23 cellular contexts compared by ENCODE assay signal in genomic region chr4:69377562-69377961, GRCh38.
DNase-seq lines count a peak whose midpoint lies in the region; ATAC-seq, FAIRE-seq and TF ChIP-seq lines count a peak whose summit lies in the region.
"Had no signal": no experiment of that assay in that cellular context is flagged by ENCODE, and none has a peak within 500 bp of the region (broad histone marks: within the 10 kb centered on the region; RNA-seq: fewer than 3 reads in every experiment).

No MANE protein-coding gene starts in this region.

- H4K8ac ChIP-seq in mesendoderm (ENCODE audit: low read depth, low read length) = no peak overlapping the region

- H3K27me3 ChIP-seq in HepG2 (ENCODE audit: control insufficient read depth in 1 of 2, insufficient read depth in 2 of 2, low read length in 2 of 2) = peaks cover 0 to 4% of the 10 kb centered on the region in 2 experiments; a peak in 1 of 5 replicates
- H3K27me3 ChIP-seq in right lobe of liver = no peaks in the 10 kb centered on the region
- no peaks in the 10 kb centered on the region for H3K27me3 ChIP-seq in K562 (ENCODE audit: control insufficient read depth in 2 of 2, insufficient read depth in 2 of 2, low read length in 2 of 2)
- H3K27me3 ChIP-seq in mesendoderm (ENCODE audit: insufficient read depth, low read length, poor library complexity) = no peaks in the 10 kb centered on the region
- H3K27me3 ChIP-seq: BE2C; BLaER1 treated with 17β-estradiol and CSF1 and Interleukin-3, amounts not matched to agents 10 nM and 100 nM had no signal

- H4K5ac ChIP-seq in mesendoderm (ENCODE audit: low read length) = no peak overlapping the region

- TF ChIP-seq RAD21 in HepG2 (CRISPR knock-in tag; IDR thresholded peaks at IDR 0.05) (no peak), K562 (CRISPR knock-in tag; conservative IDR thresholded peaks at IDR 0.05 in 1 of 2, IDR thresholded peaks at IDR 0.05 in 1 of 2) (peak; percentile 24 to 51)

- H3K9me3 Mint-ChIP-seq in immature natural killer cell = peaks cover 7 to 25% (median 16%) of the 10 kb centered on the region in 6 donors
- H3K9me3 Mint-ChIP-seq: GM23338 had no signal

- H3K27ac Mint-ChIP-seq in immature natural killer cell = no peak overlapping the region
- H3K27ac Mint-ChIP-seq: CD4-positive, alpha-beta memory T cell; GM23338; H9 had no signal

- no peaks in the 10 kb centered on the region for H3K36me3 Mint-ChIP-seq in immature natural killer cell
- H3K36me3 Mint-ChIP-seq: CD4-positive, alpha-beta memory T cell had no signal

- H3K9ac ChIP-seq in HepG2 (ENCODE audit: insufficient read depth, low read depth, low read length) = no peak overlapping the region
- H3K9ac ChIP-seq in K562 (ENCODE audit: insufficient read depth in 1 of 2, low read depth in 2 of 2, low read length in 2 of 2) = no peak overlapping the region
- no peak overlapping the region for H3K9ac ChIP-seq in mesendoderm (ENCODE audit: low read length)
- H3K9ac ChIP-seq: BLaER1 treated with 17β-estradiol and CSF1 and Interleukin-3, amounts not matched to agents 10 nM and 100 nM had no signal

- peak; percentile 66 for TF ChIP-seq CTCF in HepG2 (CRISPR knock-in tag; IDR thresholded peaks at IDR 0.05)
- TF ChIP-seq CTCF in right lobe of liver (IDR thresholded peaks at IDR 0.05) = no peak
- no peak for TF ChIP-seq CTCF in K562 (IDR thresholded peaks at IDR 0.05 in 2 of 3, conservative IDR thresholded peaks at IDR 0.05 in 1 of 3; ENCODE audit: insufficient read depth in 2 of 3, low read depth in 1 of 3, low read length in 3 of 3)

- H3K36me3 ChIP-seq in HepG2 (replicated peaks in 1 of 2; ENCODE audit: control insufficient read depth in 1 of 2, insufficient read depth in 2 of 2, low read length in 2 of 2) (no peaks in the 10 kb centered on the region), right lobe of liver (no peaks in the 10 kb centered on the region), K562 (ENCODE audit: control insufficient read depth, insufficient read depth, low read length) (no peaks in the 10 kb centered on the region), mesendoderm (ENCODE audit: control insufficient read depth, insufficient read depth, low read length) (no peaks in the 10 kb centered on the region)
- H3K36me3 ChIP-seq: BE2C; BLaER1 treated with 17β-estradiol and CSF1 and Interleukin-3, amounts not matched to agents 10 nM and 100 nM had no signal

- CTCF ChIA-PET in HepG2 (lab: Yijun Ruan, JAX; ENCODE audit: low intra/inter-chr PET ratio, low total read pairs) (no interaction called here), K562 (lab: Yijun Ruan, JAX; ENCODE audit: low intra/inter-chr PET ratio) (no interaction called here)

- H3K9me1 ChIP-seq in K562 (ENCODE audit: control insufficient read depth, insufficient read depth, low read length) = no peaks in the 10 kb centered on the region

- TF ChIP-seq EP300 in HepG2 (IDR thresholded peaks at IDR 0.05; ENCODE audit: low read depth in 2 of 2, low read length in 2 of 2) (no peak), HepG2 (CRISPR knock-in tag; IDR thresholded peaks at IDR 0.05; ENCODE audit: borderline replicate concordance) (no peak), K562 (IDR thresholded peaks at IDR 0.05; ENCODE audit: low read length) (no peak)

- DNase-seq in HepG2 (ENCODE audit: low spot score) (peak; percentile 15), right lobe of liver (no peak), K562 (ENCODE audit: extremely low read depth in 1 of 4, low spot score in 3 of 4) (peak in 1 of 4 experiments; percentile 5), mesendoderm (peak; percentile 6), immature natural killer cell (no peak), NCI-H748 treated with DMSO at 0.1 percent for 48 hours (lab: John Stamatoyannopoulos, UW) (no peak), mesenteric fat pad (ENCODE audit: low spot score) (no peak)
- DNase-seq: AML-193; BE2C; Calu3; CD4-positive, alpha-beta memory T cell; COR-L47; DMS53; DMS79 treated with DMSO at 0.1 percent for 48 hours; H9 had no signal

- no peak overlapping the region for H3K4me3 Mint-ChIP-seq in immature natural killer cell
- H3K4me3 Mint-ChIP-seq: CD4-positive, alpha-beta memory T cell; GM23338; H9 had no signal

- no peak overlapping the region for H3K4me2 ChIP-seq in HepG2 (ENCODE audit: low read depth, low read length)
- H3K4me2 ChIP-seq in K562 (ENCODE audit: insufficient read depth, low read length) = no peak overlapping the region
- H3K4me2 ChIP-seq in mesendoderm (ENCODE audit: low read length) = no peak overlapping the region
- H3K4me2 ChIP-seq: BLaER1 treated with 17β-estradiol and CSF1 and Interleukin-3, amounts not matched to agents 10 nM and 100 nM; GM23338 had no signal

- H3K4me1 Mint-ChIP-seq in immature natural killer cell = no peaks in the 10 kb centered on the region
- H3K4me1 Mint-ChIP-seq: CD4-positive, alpha-beta memory T cell had no signal

- H3K79me1 ChIP-seq in mesendoderm (ENCODE audit: low read length) = no peaks in the 10 kb centered on the region

- H3K79me2 ChIP-seq in HepG2 (ENCODE audit: insufficient read depth, low read length) = no peaks in the 10 kb centered on the region
- no peaks in the 10 kb centered on the region for H3K79me2 ChIP-seq in K562 (ENCODE audit: control insufficient read depth, insufficient read depth, low read length)
- no peaks in the 10 kb centered on the region for H3K79me2 ChIP-seq in mesendoderm (ENCODE audit: control insufficient read depth, insufficient read depth, low read length)

- no peak overlapping the region for H3K56ac ChIP-seq in mesendoderm (ENCODE audit: low read length)

- H3K4me3 ChIP-seq in HepG2 (replicated peaks in 1 of 3; ENCODE audit: insufficient read depth in 1 of 3, low read depth in 2 of 3, low read length in 3 of 3) (no peak overlapping the region), right lobe of liver (no peak overlapping the region), K562 (no peak overlapping the region), mesendoderm (ENCODE audit: low read length) (no peak overlapping the region)
- H3K4me3 ChIP-seq: BLaER1 treated with 17β-estradiol and CSF1 and Interleukin-3, amounts not matched to agents 10 nM and 100 nM; GM12878; GM23338 had no signal

- intact Hi-C loops in HepG2 (cut with micrococcal nuclease; ENCODE audit: unreplicated experiment) (no loop called here), right lobe of liver (cut with DNase I) (no loop called here), K562 (cut with micrococcal nuclease) (loop anchor here (10.0 kb wide), 1 partner anchor 123 kb away; no protein-coding TSS in a partner anchor)

- H2BK120ac ChIP-seq in mesendoderm (ENCODE audit: low read depth, low read length) = no peak overlapping the region

- in situ Hi-C loops in HepG2 (cut with HindIII; ENCODE audit: extremely low pct_ligation_motif_present, low pct_unique_long_range_greater_than_20kb) (no loop called here), K562 (cut with MboI) (no loop called here)

- H3K4ac ChIP-seq in mesendoderm (ENCODE audit: low read depth, low read length) = no peak overlapping the region

- WGBS in HepG2 (ENCODE audit: low lambda C conversion rate) = 49% methylated on average over 7 of the region's 7 CpGs
- 75% methylated on average over 4 of the region's 7 CpGs for WGBS in right lobe of liver (ENCODE audit: insufficient coverage, low coverage, low lambda C conversion rate, missing lambda C conversion rate)
- WGBS in K562 (ENCODE audit: insufficient coverage, low coverage, missing lambda C conversion rate) = 2% methylated on average over 7 of the region's 7 CpGs
- no CpG with 5 or more reads among the region's 7 CpGs for WGBS in mesendoderm (ENCODE audit: extremely low coverage, insufficient coverage, low lambda C conversion rate)

- TF ChIP-seq POLR2A in HepG2 (IDR thresholded peaks at IDR 0.05; ENCODE audit: insufficient read depth in 1 of 2, low read depth in 2 of 2, low read length in 2 of 2) (no peak), right lobe of liver (IDR thresholded peaks at IDR 0.05) (no peak), K562 (conservative IDR thresholded peaks at IDR 0.05) (no peak)

- no peak overlapping the region for H3K18ac ChIP-seq in mesendoderm (ENCODE audit: low read length)

- H3K27me3 Mint-ChIP-seq in immature natural killer cell (ENCODE audit: low read depth in 3 of 3) = peaks cover 0 to 2% (median 0%) of the 10 kb centered on the region in 3 donors
- H3K27me3 Mint-ChIP-seq: CD4-positive, alpha-beta memory T cell had no signal

- BruUV-seq in HepG2 (replicated peaks; lab: Mats Ljungman, UMichigan) = no TSS peak
- BruUV-seq in K562 (replicated peaks; lab: Mats Ljungman, UMichigan) = no TSS peak

- ATAC-seq in HepG2 (peak; percentile 38; the same call in 2 of the 3 replicates), right lobe of liver (no peak), K562 (no peak)
- ATAC-seq: GM12878, GM23338, HCT116 had no signal

- H2BK15ac ChIP-seq in mesendoderm (replicated peaks; ENCODE audit: low read depth) = no peak overlapping the region

- H4K20me1 ChIP-seq in HepG2 (ENCODE audit: insufficient read depth, low read length) = no peaks in the 10 kb centered on the region
- H4K20me1 ChIP-seq in K562 (replicated peaks; ENCODE audit: control insufficient read depth, insufficient read depth, low read length) = no peaks in the 10 kb centered on the region
- H4K20me1 ChIP-seq: BLaER1 treated with 17β-estradiol and CSF1 and Interleukin-3, amounts not matched to agents 10 nM and 100 nM had no signal

- no peak for FAIRE-seq in HepG2 (lab: Jason Lieb, UNC)
- FAIRE-seq in K562 (lab: Jason Lieb, UNC) = no peak
- FAIRE-seq: A204.1, G401.6, GM12878, GM19239 had no signal

- no peak overlapping the region for H2BK5ac ChIP-seq in mesendoderm (ENCODE audit: low read length)

- POLR2A ChIA-PET in HepG2 (lab: Yijun Ruan, JAX) = no interaction called here
- POLR2A ChIA-PET in K562 (lab: Yijun Ruan, JAX) = no interaction called here

- H2AK5ac ChIP-seq in mesendoderm (ENCODE audit: low read length) = no peak overlapping the region

- H2AFZ ChIP-seq in HepG2 (ENCODE audit: low read length) (no peak overlapping the region), K562 (ENCODE audit: low read depth, low read length) (no peak overlapping the region)
- H2AFZ ChIP-seq: GM23338 had no signal

- H3K9me3 ChIP-seq in HepG2 (ENCODE audit: low read length) (no peaks in the 10 kb centered on the region), right lobe of liver (no peaks in the 10 kb centered on the region), K562 (replicated peaks; ENCODE audit: control insufficient read depth, insufficient read depth, low read depth, low read length) (no peaks in the 10 kb centered on the region)
- H3K9me3 ChIP-seq: BE2C; BLaER1 treated with 17β-estradiol and CSF1 and Interleukin-3, amounts not matched to agents 10 nM and 100 nM had no signal

- H3K27ac ChIP-seq in HepG2 (ENCODE audit: extremely low read length, insufficient read depth, low read length) (no peak overlapping the region), right lobe of liver (no peak overlapping the region), K562 (ENCODE audit: extremely low read depth, low read depth, low read length) (no peak overlapping the region), mesendoderm (ENCODE audit: low read depth, low read length) (no peak overlapping the region)
- H3K27ac ChIP-seq: 22Rv1; BLaER1 treated with 17β-estradiol and CSF1 and Interleukin-3, amounts not matched to agents 10 nM and 100 nM had no signal

- no peaks in the 10 kb centered on the region for H3K4me1 ChIP-seq in HepG2 (ENCODE audit: insufficient read depth, low read length)
- no peaks in the 10 kb centered on the region for H3K4me1 ChIP-seq in right lobe of liver
- no peaks in the 10 kb centered on the region for H3K4me1 ChIP-seq in K562 (replicated peaks in 1 of 2; ENCODE audit: control insufficient read depth in 2 of 2, insufficient read depth in 2 of 2, low read length in 2 of 2)
- no peaks in the 10 kb centered on the region for H3K4me1 ChIP-seq in mesendoderm (ENCODE audit: control insufficient read depth, low read depth, low read length)
- H3K4me1 ChIP-seq: BE2C; BLaER1 treated with 17β-estradiol and CSF1 and Interleukin-3, amounts not matched to agents 10 nM and 100 nM had no signal

- H3K23ac ChIP-seq in mesendoderm (ENCODE audit: low read length) = no peak overlapping the region

Comparison
In these comparisons a context has a peak if more than half of its experiments do, and no peak if none do; other contexts are left out.
1. DNase-seq: peak in HepG2 (single experiment) and mesendoderm (single experiment); none in right lobe of liver (0 of 3), immature natural killer cell (0 of 3), NCI-H748 treated with DMSO at 0.1 percent for 48 hours (single experiment) and mesenteric fat pad (single experiment).
2. Of the 241 proteins assayed by ChIP-seq in both HepG2 and K562: peak only in HepG2: CTCF, SMC3, STAG1 and ZBTB33; only in K562: RAD21; in both: none; in neither: 236.